Comparison of ENCODE assay signal across 9 cellular contexts in the genomic region with DNA sequence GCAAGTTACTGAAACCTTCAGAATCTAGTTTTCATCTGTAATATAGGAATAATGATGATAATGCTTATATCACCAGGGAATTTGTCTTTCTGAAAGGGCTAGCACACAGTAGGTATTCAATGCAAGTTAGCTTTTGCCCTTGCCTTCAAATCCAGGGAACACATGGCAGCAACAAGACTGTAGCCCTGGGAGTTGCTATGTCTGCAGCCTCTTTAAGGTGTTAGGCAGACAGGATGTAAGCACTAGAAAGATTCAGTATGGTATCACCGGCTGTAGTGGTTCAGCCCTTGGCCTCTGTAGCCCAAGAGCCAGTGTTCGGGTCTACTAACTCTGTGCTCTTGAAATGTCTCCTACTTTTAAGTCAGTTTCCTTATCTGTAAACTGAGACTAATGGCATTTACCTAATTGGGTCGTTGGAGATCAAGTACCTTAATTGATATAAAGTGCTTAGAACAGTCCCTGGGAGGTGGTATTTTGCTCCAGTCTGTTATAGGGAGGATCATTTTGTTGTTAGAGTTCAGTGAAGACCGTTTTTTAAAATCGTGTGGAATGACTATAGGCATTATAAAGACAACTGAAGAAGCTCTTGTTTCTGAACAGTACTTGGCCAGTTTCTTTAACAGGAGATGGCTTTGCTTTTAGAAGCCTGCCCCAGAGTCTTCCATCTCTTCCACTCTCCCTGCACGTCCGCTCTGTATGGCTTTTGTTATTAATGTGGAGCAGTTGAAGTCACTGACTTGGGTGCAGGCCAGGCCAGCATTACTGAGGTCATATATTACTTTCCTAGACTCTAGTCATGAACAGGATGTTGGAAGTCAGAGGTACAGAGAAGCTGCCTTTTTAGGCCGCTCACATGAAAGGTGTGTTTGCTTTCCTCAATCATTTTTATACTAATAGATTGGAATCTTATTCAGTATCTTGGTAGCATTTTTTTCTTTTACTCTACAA. TPM values are rescaled to one million over a fixed set of nuclear protein-coding genes. Genes with fewer than 3 reads are reported as not detected.
A peak's percentile ranks its signal among the peaks of the same experiment; 100 is the strongest.
DNase-seq lines count a peak whose midpoint lies in the region; ATAC-seq and FAIRE-seq lines count a peak whose summit lies in the region.
"Had no signal": no experiment of that assay in that cellular context is flagged by ENCODE, and none has a peak within 500 bp of the region (broad histone marks: within the 10 kb centered on the region; RNA-seq: fewer than 3 reads in every experiment).

No MANE protein-coding gene starts in this region.

- H3K4me1 Mint-ChIP-seq in stimulated activated naive B cell treated with anti-CD40 and anti-IgM and Interleukin-4, amounts not matched to agents 10 μg/mL and 1 μg/mL and 100 μg/mL, for 72 hours: peaks cover 47 to 87% of the 10 kb centered on the region in 2 donors
- no peaks in the 10 kb centered on the region for H3K4me1 Mint-ChIP-seq in activated CD4-positive, alpha-beta T cell treated with anti-CD3 and anti-CD28 coated beads, Interleukin-2, amount 10 ng/mL, durations not matched to agents 24 days and 14 days

- FAIRE-seq in islet of Langerhans (lab: Jason Lieb, UNC): peak; percentile 96

- peak; percentile 46 for ATAC-seq in GM19023 (IDR thresholded peaks at IDR 0.05; ENCODE audit: unreplicated experiment)
- ATAC-seq in HG03097 (IDR thresholded peaks at IDR 0.05; ENCODE audit: low FRiP score, unreplicated experiment): peak; percentile 56
- ATAC-seq in stimulated activated naive B cell treated with anti-CD40 and anti-IgM and Interleukin-4, amounts not matched to agents 10 μg/mL and 1 μg/mL and 100 μg/mL, for 72 hours (replicated peaks): peak; percentile 63 to 64

- H3K9me3 Mint-ChIP-seq in stimulated activated naive B cell treated with anti-CD40 and anti-IgM and Interleukin-4, amounts not matched to agents 10 μg/mL and 1 μg/mL and 100 μg/mL, for 72 hours: no peaks in the 10 kb centered on the region
- H3K9me3 Mint-ChIP-seq in activated CD4-positive, alpha-beta T cell treated with anti-CD3 and anti-CD28 coated beads, Interleukin-2, amount 10 ng/mL, durations not matched to agents 24 days and 14 days: no peaks in the 10 kb centered on the region

- peak overlapping the region; percentile 82 for H3K27ac ChIP-seq in angular gyrus (ENCODE audit: low read depth, low read length)
- H3K27ac ChIP-seq: SJSA1 had no signal

- H3K4me3 Mint-ChIP-seq in stimulated activated naive B cell treated with anti-CD40 and anti-IgM and Interleukin-4, amounts not matched to agents 10 μg/mL and 1 μg/mL and 100 μg/mL, for 72 hours: peak overlapping the region; percentile 46 to 65
- no peak overlapping the region for H3K4me3 Mint-ChIP-seq in activated CD4-positive, alpha-beta T cell treated with anti-CD3 and anti-CD28 coated beads, Interleukin-2, amount 10 ng/mL, durations not matched to agents 24 days and 14 days

- intact Hi-C loops in activated CD4-positive, alpha-beta T cell treated with anti-CD3 and anti-CD28 coated beads, Interleukin-2, amount 10 ng/mL, durations not matched to agents 24 days and 14 days (cut with micrococcal nuclease): no loop called here

- H3K27ac Mint-ChIP-seq in stimulated activated naive B cell treated with anti-CD40 and anti-IgM and Interleukin-4, amounts not matched to agents 10 μg/mL and 1 μg/mL and 100 μg/mL, for 72 hours: peak overlapping the region; percentile 85
- no peak overlapping the region for H3K27ac Mint-ChIP-seq in activated CD4-positive, alpha-beta T cell treated with anti-CD3 and anti-CD28 coated beads, Interleukin-2, amount 10 ng/mL, durations not matched to agents 24 days and 14 days

- no peaks in the 10 kb centered on the region for H3K27me3 Mint-ChIP-seq in stimulated activated naive B cell treated with anti-CD40 and anti-IgM and Interleukin-4, amounts not matched to agents 10 μg/mL and 1 μg/mL and 100 μg/mL, for 72 hours
- peaks cover 4% of the 10 kb centered on the region for H3K27me3 Mint-ChIP-seq in activated CD4-positive, alpha-beta T cell treated with anti-CD3 and anti-CD28 coated beads, Interleukin-2, amount 10 ng/mL, durations not matched to agents 24 days and 14 days

- peaks cover 4 to 6% of the 10 kb centered on the region in 2 donors for H3K36me3 Mint-ChIP-seq in stimulated activated naive B cell treated with anti-CD40 and anti-IgM and Interleukin-4, amounts not matched to agents 10 μg/mL and 1 μg/mL and 100 μg/mL, for 72 hours
- no peaks in the 10 kb centered on the region for H3K36me3 Mint-ChIP-seq in activated CD4-positive, alpha-beta T cell treated with anti-CD3 and anti-CD28 coated beads, Interleukin-2, amount 10 ng/mL, durations not matched to agents 24 days and 14 days (ENCODE audit: low read depth)

- DNase-seq in stimulated activated naive B cell treated with anti-CD40 and anti-IgM and Interleukin-4, amounts not matched to agents 10 μg/mL and 1 μg/mL and 100 μg/mL, for 72 hours: no peak
- no peak for DNase-seq in activated CD4-positive, alpha-beta T cell treated with anti-CD3 and anti-CD28 coated beads, Interleukin-2, amount 10 ng/mL, durations not matched to agents 24 days and 14 days
- DNase-seq in ecto neural progenitor cell (ENCODE audit: low spot score): no peak
- no peak for DNase-seq in stimulated activated CD4-positive, alpha-beta T cell treated with anti-CD3 and anti-CD28 coated beads, Interleukin-4, amount 100 ng/mL, for 24 hours

RNA-seq across cellular contexts. Expression of a gene that starts 44.8 kb away (rescaled TPM):
- 0.65 and 0.76 TPM in 2 replicates for total RNA-seq in activated CD4-positive, alpha-beta T cell treated with anti-CD3 and anti-CD28 coated beads, Interleukin-2, amount 10 ng/mL, durations not matched to agents 24 days and 14 days
